34 cellular contexts compared by ENCODE assay signal in the genomic region with DNA sequence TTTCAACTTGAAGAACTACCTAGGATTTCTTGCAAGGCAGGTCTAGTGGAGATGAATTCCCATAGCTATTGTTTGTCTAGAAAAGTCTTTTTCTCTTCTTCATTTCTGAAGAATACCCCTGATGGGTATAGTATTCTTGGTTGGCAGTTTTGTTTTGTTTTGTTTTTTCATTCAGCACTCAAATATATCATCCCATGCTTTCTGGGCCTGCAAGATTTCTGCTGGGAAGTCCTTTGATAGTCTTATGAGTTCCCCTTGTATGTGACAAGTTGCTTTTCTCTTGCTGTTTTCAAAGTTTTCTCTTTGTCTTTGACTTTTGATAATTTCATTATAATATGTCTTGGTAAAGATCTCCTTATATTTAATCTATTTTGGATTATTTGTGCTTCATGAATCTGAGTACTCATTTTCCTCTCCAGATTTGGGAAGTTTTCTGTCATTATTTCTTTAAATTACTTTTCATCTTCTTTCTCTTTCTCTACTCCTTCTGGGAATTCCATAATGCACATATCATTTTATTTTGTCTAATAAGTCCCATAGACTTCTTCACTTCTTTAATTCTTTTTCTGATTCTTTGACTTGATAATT.
"Had no signal": no experiment of that assay in that cellular context is flagged by ENCODE, and none has a peak within 500 bp of the region (broad histone marks: within the 10 kb centered on the region; RNA-seq: fewer than 3 reads in every experiment).

No MANE protein-coding gene starts in this region.

- H3K4me2 ChIP-seq: KMS-11 had no signal

- H3K9me3 ChIP-seq: MG63 had no signal

- H3K4me3 ChIP-seq: MG63 had no signal

- DNase-seq: Karpas-422, Kasumi-1, MG63, MM.1S, MV-4-11, NCI-H1048, NCI-H1092, NCI-H1092 treated with DMSO at 0.1 percent for 48 hours, NCI-H1105, NCI-H1105 treated with DMSO at 0.1 percent for 48 hours, NCI-H1417, NCI-H1417 treated with DMSO at 0.1 percent for 48 hours, NCI-H1436, NCI-H1436 treated with DMSO at 0.1 percent for 48 hours, NCI-H146, NCI-H1694, NCI-H1694 treated with DMSO at 0.1 percent for 48 hours, NCI-H187, NCI-H187 treated with DMSO at 0.1 percent for 48 hours, NCI-H1930, NCI-H2029, NCI-H2029 treated with DMSO at 0.1 percent for 48 hours, NCI-H2081, NCI-H2081 treated with DMSO at 0.1 percent for 48 hours, NCI-H2107, NCI-H2171, NCI-H2171 treated with DMSO at 0.1 percent for 48 hours, NCI-H2227 treated with DMSO at 0.1 percent for 48 hours, NCI-H226, NCI-H345, NCI-H446, NCI-H446 treated with DMSO at 0.1 percent for 48 hours, NCI-H510A had no signal

- H3K36me3 ChIP-seq: MG63 had no signal

- H3K9ac ChIP-seq: KMS-11 had no signal

- H3K27ac ChIP-seq: KMS-11 had no signal

- H3K27me3 ChIP-seq: MG63 had no signal
